ENCODE assay signal across 1 cellular context in genomic region chr1:30919025-30919881, GRCh38.
A peak's percentile ranks its signal among the peaks of the same experiment; 100 is the strongest.
TF ChIP-seq lines count a peak whose summit lies in the region.

No MANE protein-coding gene starts in this region.

TF ChIP-seq in K562, 482 proteins besides CTCF, POLR2A, EP300 and RAD21 (continued from another document and continues in another):
- TF ChIP-seq ZBTB9 (CRISPR knock-in tag; IDR thresholded peaks at IDR 0.05) (peak; percentile 35; the same call in 1 of the 2 replicates), CBX8 (IDR thresholded peaks at IDR 0.05; ENCODE audit: borderline replicate concordance, extremely low read depth, low read depth, low read length, poor library complexity, severe bottlenecking) (no peak), ATF2 (CRISPR knock-in tag; IDR thresholded peaks at IDR 0.05) (no peak), CTCFL (IDR thresholded peaks at IDR 0.05; ENCODE audit: borderline replicate concordance, insufficient read depth, low read depth, low read length, poor library complexity, severe bottlenecking) (no peak), HEY1 (CRISPR knock-in tag; IDR thresholded peaks at IDR 0.05; ENCODE audit: borderline replicate concordance) (0 out of 2 replicates have a peak, but pooled peaks have one; percentile 29), MTA1 (IDR thresholded peaks at IDR 0.05; ENCODE audit: borderline replicate concordance) (peak; percentile 91), ZNF24 (IDR thresholded peaks at IDR 0.05) (no peak), WHSC1 (IDR thresholded peaks at IDR 0.05; ENCODE audit: low read length) (no peak), DPF2 (IDR thresholded peaks at IDR 0.05) (peak; percentile 98), FOXJ2 (tag; IDR thresholded peaks at IDR 0.05) (peak; percentile 83), SUPT5H (IDR thresholded peaks at IDR 0.05) (no peak), CEBPB (tag; IDR thresholded peaks at IDR 0.05) (peak; percentile 30; the same call in 1 of the 2 replicates), SMAD1 (IDR thresholded peaks at IDR 0.05; ENCODE audit: low read depth, low read length, partially characterized antibody) (peak; percentile 20), NKRF (IDR thresholded peaks at IDR 0.05; ENCODE audit: borderline replicate concordance) (no peak; the same call in 1 of the 2 replicates), ZKSCAN8 (CRISPR knock-in tag; IDR thresholded peaks at IDR 0.05) (0 out of 2 replicates have a peak, but pooled peaks have one; percentile 56), ZNF586 (CRISPR knock-in tag; conservative IDR thresholded peaks at IDR 0.05) (no peak), GABPB1 (CRISPR knock-in tag; IDR thresholded peaks at IDR 0.05) (no peak), ATF3 (IDR thresholded peaks at IDR 0.05) (peak; percentile 100), ATF3 (CRISPR knock-in tag; conservative IDR thresholded peaks at IDR 0.05) (no peak; the same call in none of the 2 replicates), COPS2 (conservative IDR thresholded peaks at IDR 0.05) (no peak), BMI1 (IDR thresholded peaks at IDR 0.05; ENCODE audit: low read length) (no peak), HMGXB4 (CRISPR knock-in tag; IDR thresholded peaks at IDR 0.05) (no peak), SETDB1 (IDR thresholded peaks at IDR 0.05; ENCODE audit: low read length) (no peak), SIRT6 (IDR thresholded peaks at IDR 0.05; ENCODE audit: low read depth, low read length) (no peak), NFIC (IDR thresholded peaks at IDR 0.05) (peak; percentile 98), KLF16 (IDR thresholded peaks at IDR 0.05) (peak; percentile 78), ARID4B (CRISPR knock-in tag; IDR thresholded peaks at IDR 0.05) (no peak), LARP7 (IDR thresholded peaks at IDR 0.05) (no peak), NFYB (IDR thresholded peaks at IDR 0.05; ENCODE audit: extremely low read depth, insufficient read length) (no peak), ZNF583 (CRISPR knock-in tag; IDR thresholded peaks at IDR 0.05) (no peak), JUNB (CRISPR knock-in tag; conservative IDR thresholded peaks at IDR 0.05) (peak; percentile 97), ZBTB40 (IDR thresholded peaks at IDR 0.05) (peak; percentile 65), ZBTB40 (CRISPR knock-in tag; IDR thresholded peaks at IDR 0.05) (no peak), ZNF239 (CRISPR knock-in tag; IDR thresholded peaks at IDR 0.05) (no peak; the same call in 1 of the 2 replicates), CBX2 (IDR thresholded peaks at IDR 0.05; ENCODE audit: insufficient read depth, low read length, poor library complexity, severe bottlenecking) (no peak), FOXK2 (conservative IDR thresholded peaks at IDR 0.05 in 1 of 2, IDR thresholded peaks at IDR 0.05 in 1 of 2; ENCODE audit: low read depth in 2 of 2) (peak; percentile 84 to 88), ARHGAP35 (IDR thresholded peaks at IDR 0.05; ENCODE audit: partially characterized antibody) (no peak), MYNN (IDR thresholded peaks at IDR 0.05) (no peak), MYNN (CRISPR knock-in tag; IDR thresholded peaks at IDR 0.05) (no peak)
